In genomic region chr1:184520343-184520742, GRCh38 we compare ENCODE assay signal across 26 cellular contexts.
A peak's percentile ranks its signal among the peaks of the same experiment; 100 is the strongest.
DNase-seq lines count a peak whose midpoint lies in the region; TF ChIP-seq lines count a peak whose summit lies in the region.
"Had no signal": no experiment of that assay in that cellular context is flagged by ENCODE, and none has a peak within 500 bp of the region (broad histone marks: within the 10 kb centered on the region; RNA-seq: fewer than 3 reads in every experiment).

No MANE protein-coding gene starts in this region.

- H3K18ac ChIP-seq in neuronal stem cell (ENCODE audit: low read length), result no peak overlapping the region

- no peak overlapping the region for H2BK15ac ChIP-seq in neuronal stem cell (ENCODE audit: low read length)

- H3K4me1 Mint-ChIP-seq in CD14-positive monocyte, result no peaks in the 10 kb centered on the region
- H3K4me1 Mint-ChIP-seq: activated CD4-positive, alpha-beta T cell treated with anti-CD3 and anti-CD28 coated beads, Interleukin-2, amount 10 ng/mL, durations not matched to agents 24 days and 14 days; activated CD8-positive, alpha-beta memory T cell treated with anti-CD3 and anti-CD28 coated beads, Interleukin-2, amount 10 ng/mL, durations not matched to agents 7 days and 5 days; activated naive CD4-positive, alpha-beta T cell treated with anti-CD3 and anti-CD28 coated beads, Interleukin-2, amount 10 ng/mL, durations not matched to agents 7 days and 5 days; CD8-positive, alpha-beta memory T cell had no signal

- H3K9me3 Mint-ChIP-seq in CD14-positive monocyte, result peaks cover 0 to 5% (median 0%) of the 10 kb centered on the region in 7 donors
- H3K9me3 Mint-ChIP-seq: activated CD4-positive, alpha-beta T cell treated with anti-CD3 and anti-CD28 coated beads, Interleukin-2, amount 10 ng/mL, durations not matched to agents 24 days and 14 days; activated naive CD4-positive, alpha-beta T cell treated with anti-CD3 and anti-CD28 coated beads, Interleukin-2, amount 10 ng/mL, durations not matched to agents 7 days and 5 days; CD8-positive, alpha-beta memory T cell had no signal

- no peak overlapping the region for H3K9ac ChIP-seq in neuronal stem cell (ENCODE audit: low read depth, low read length, poor library complexity)

- H3K23ac ChIP-seq in neuronal stem cell (ENCODE audit: low read depth, low read length, poor library complexity), result no peak overlapping the region

- peaks cover 0 to 3% of the 10 kb centered on the region in 2 donors for H3K36me3 ChIP-seq in neuronal stem cell (replicated peaks in 1 of 2; ENCODE audit: control insufficient read depth in 2 of 2, insufficient read depth in 2 of 2, low read length in 2 of 2)
- H3K36me3 ChIP-seq: upper lobe of right lung had no signal

- WGBS in neuronal stem cell (ENCODE audit: extremely low coverage in 2 of 2, insufficient read length in 2 of 2, insufficient replicate concordance in 1 of 2), 2 donors, result no CpG with 5 or more reads among the region's 2 CpGs

- no peak overlapping the region for H3K4me2 ChIP-seq in neuronal stem cell (ENCODE audit: insufficient read depth, low read length, poor library complexity, severe bottlenecking)

- no peaks in the 10 kb centered on the region for H3K27me3 ChIP-seq in neuronal stem cell (ENCODE audit: control insufficient read depth in 3 of 3, insufficient read depth in 3 of 3, low read depth in 1 of 3, low read length in 3 of 3)
- H3K27me3 ChIP-seq: upper lobe of right lung had no signal

- no peak overlapping the region for H3K4me3 Mint-ChIP-seq in CD14-positive monocyte
- H3K4me3 Mint-ChIP-seq: activated CD4-positive, alpha-beta T cell treated with anti-CD3 and anti-CD28 coated beads, Interleukin-2, amount 10 ng/mL, durations not matched to agents 24 days and 14 days; activated CD8-positive, alpha-beta memory T cell treated with anti-CD3 and anti-CD28 coated beads, Interleukin-2, amount 10 ng/mL, durations not matched to agents 7 days and 5 days; activated naive CD4-positive, alpha-beta T cell treated with anti-CD3 and anti-CD28 coated beads, Interleukin-2, amount 10 ng/mL, durations not matched to agents 7 days and 5 days; CD8-positive, alpha-beta memory T cell; dendritic cell treated with granulocyte-macrophage colony-stimulating factor and Interleukin-4, amounts not matched to agents 40 ng/mL and 50 ng/mL, for 4 days had no signal

- peaks cover 0 to 3% of the 10 kb centered on the region in 2 donors for H3K9me3 ChIP-seq in neuronal stem cell (replicated peaks in 1 of 2; ENCODE audit: control insufficient read depth in 2 of 2, insufficient read depth in 1 of 2, low read depth in 1 of 2, low read length in 2 of 2)
- H3K9me3 ChIP-seq: upper lobe of right lung had no signal

- H3K4me3 ChIP-seq in epithelial cell of esophagus (ENCODE audit: low read length) (no peak overlapping the region), neuronal stem cell (ENCODE audit: low read length in 2 of 2) (no peak overlapping the region)
- H3K4me3 ChIP-seq: skin epidermis, upper lobe of right lung had no signal

- no peak overlapping the region for H2BK5ac ChIP-seq in neuronal stem cell (ENCODE audit: low read length)

- no peak overlapping the region for H3K27ac Mint-ChIP-seq in CD14-positive monocyte
- H3K27ac Mint-ChIP-seq: activated CD4-positive, alpha-beta T cell treated with anti-CD3 and anti-CD28 coated beads, Interleukin-2, amount 10 ng/mL, durations not matched to agents 24 days and 14 days; activated CD8-positive, alpha-beta memory T cell treated with anti-CD3 and anti-CD28 coated beads, Interleukin-2, amount 10 ng/mL, durations not matched to agents 7 days and 5 days; activated naive CD4-positive, alpha-beta T cell treated with anti-CD3 and anti-CD28 coated beads, Interleukin-2, amount 10 ng/mL, durations not matched to agents 7 days and 5 days; CD8-positive, alpha-beta memory T cell; dendritic cell treated with granulocyte-macrophage colony-stimulating factor and Interleukin-4, amounts not matched to agents 40 ng/mL and 50 ng/mL, for 4 days had no signal

- H4K8ac ChIP-seq in neuronal stem cell (ENCODE audit: low read depth, low read length), result no peak overlapping the region

- intact Hi-C loops in CD14-positive monocyte (cut with micrococcal nuclease), result no loop called here

- H3K14ac ChIP-seq in neuronal stem cell (ENCODE audit: low read length), result no peak overlapping the region

- H3K36me3 Mint-ChIP-seq in CD14-positive monocyte, result peaks cover 0 to 4% of the 10 kb centered on the region in 2 donors
- H3K36me3 Mint-ChIP-seq: activated CD8-positive, alpha-beta memory T cell treated with anti-CD3 and anti-CD28 coated beads, Interleukin-2, amount 10 ng/mL, durations not matched to agents 7 days and 5 days; activated naive CD4-positive, alpha-beta T cell treated with anti-CD3 and anti-CD28 coated beads, Interleukin-2, amount 10 ng/mL, durations not matched to agents 7 days and 5 days; CD8-positive, alpha-beta memory T cell had no signal

- no peak overlapping the region for H4K91ac ChIP-seq in neuronal stem cell (ENCODE audit: low read depth, low read length, poor library complexity)

- H3K27ac ChIP-seq in neuronal stem cell (replicated peaks; ENCODE audit: low read length), result no peak overlapping the region
- H3K27ac ChIP-seq: upper lobe of right lung had no signal

- H3K79me1 ChIP-seq in neuronal stem cell (ENCODE audit: low read depth, low read length), result no peaks in the 10 kb centered on the region

- H3K4ac ChIP-seq in neuronal stem cell (ENCODE audit: low read length), result no peak overlapping the region

- TF ChIP-seq CTCF in epithelial cell of esophagus (IDR thresholded peaks at IDR 0.05; ENCODE audit: insufficient read depth, low read depth, low read length, missing control alignments) (no peak), CD14-positive monocyte (IDR thresholded peaks at IDR 0.05) (no peak)

- no peak overlapping the region for H2BK120ac ChIP-seq in neuronal stem cell (ENCODE audit: low read depth, low read length)

- H2AFZ ChIP-seq in neuronal stem cell (ENCODE audit: low read length), result peak overlapping the region; percentile 32

- peak; percentile 59 for DNase-seq in NCI-H1105 treated with DMSO at 0.1 percent for 48 hours (lab: John Stamatoyannopoulos, UW)
- no peak for DNase-seq in NCI-H1105 (lab: John Stamatoyannopoulos, UW)
- peak; percentile 48 to 72 for DNase-seq in NCI-H1930 (lab: John Stamatoyannopoulos, UW)
- peak; percentile 24 for DNase-seq in epithelial cell of esophagus (ENCODE audit: low read depth)
- no peak for DNase-seq in neuronal stem cell (ENCODE audit: low spot score)
- no peak for DNase-seq in AG08395 (ENCODE audit: low spot score)
- no peak for DNase-seq in activated CD4-positive, alpha-beta T cell treated with anti-CD3 and anti-CD28 coated beads, Interleukin-2, amount 50 U/mL, for 1 hour
- DNase-seq in CD14-positive monocyte (ENCODE audit: low spot score), result no peak
- DNase-seq: 8988T; activated CD4-positive, alpha-beta T cell treated with anti-CD3 and anti-CD28 coated beads, Interleukin-2, amount 10 ng/mL, durations not matched to agents 24 days and 14 days; activated CD8-positive, alpha-beta memory T cell treated with anti-CD3 and anti-CD28 coated beads, Interleukin-2, amount 10 ng/mL, durations not matched to agents 7 days and 5 days; activated naive CD4-positive, alpha-beta T cell treated with anti-CD3 and anti-CD28 coated beads, Interleukin-2, amount 10 ng/mL, durations not matched to agents 7 days and 5 days; CD8-positive, alpha-beta memory T cell; GDM1; glutamatergic neuron; KG1; NCI-H2029 treated with DMSO at 0.1 percent for 48 hours; NCI-H524; occipital lobe; OCI-M1; stimulated activated CD4-positive, alpha-beta T cell treated with anti-CD3 and anti-CD28 coated beads, Interleukin-1b, Interleukin-23, amount 100 ng/mL, for 48 hours; substantia nigra; T-helper 2 cell; upper lobe of right lung had no signal

- peaks cover 0 to 5% of the 10 kb centered on the region in 2 donors for H3K4me1 ChIP-seq in neuronal stem cell (ENCODE audit: control insufficient read depth in 2 of 2, insufficient read depth in 1 of 2, low read depth in 1 of 2, low read length in 2 of 2)
- H3K4me1 ChIP-seq: upper lobe of right lung had no signal

- peaks cover 0 to 2% (median 0%) of the 10 kb centered on the region in 3 donors for H3K27me3 Mint-ChIP-seq in CD14-positive monocyte (ENCODE audit: low read depth in 3 of 3)
- H3K27me3 Mint-ChIP-seq: activated naive CD4-positive, alpha-beta T cell treated with anti-CD3 and anti-CD28 coated beads, Interleukin-2, amount 10 ng/mL, durations not matched to agents 7 days and 5 days; dendritic cell treated with granulocyte-macrophage colony-stimulating factor and Interleukin-4, amounts not matched to agents 40 ng/mL and 50 ng/mL, for 4 days had no signal

- H2BK12ac ChIP-seq in neuronal stem cell (ENCODE audit: low read length), result no peak overlapping the region

- H2AK5ac ChIP-seq in neuronal stem cell (ENCODE audit: low read depth, low read length), result no peak overlapping the region

Comparison
In these comparisons a context has a peak if more than half of its experiments do, and no peak if none do; other contexts are left out.
1. DNase-seq: peak in NCI-H1105 treated with DMSO at 0.1 percent for 48 hours (single experiment), NCI-H1930 (2 of 2) and epithelial cell of esophagus (single experiment); none in NCI-H1105 (single experiment), neuronal stem cell (single experiment), AG08395 (single experiment), activated CD4-positive, alpha-beta T cell treated with anti-CD3 and anti-CD28 coated beads, Interleukin-2, amount 50 U/mL, for 1 hour (single experiment) and CD14-positive monocyte (single experiment).